Comparison of ENCODE assay signal across 8 cellular contexts in the genomic region with DNA sequence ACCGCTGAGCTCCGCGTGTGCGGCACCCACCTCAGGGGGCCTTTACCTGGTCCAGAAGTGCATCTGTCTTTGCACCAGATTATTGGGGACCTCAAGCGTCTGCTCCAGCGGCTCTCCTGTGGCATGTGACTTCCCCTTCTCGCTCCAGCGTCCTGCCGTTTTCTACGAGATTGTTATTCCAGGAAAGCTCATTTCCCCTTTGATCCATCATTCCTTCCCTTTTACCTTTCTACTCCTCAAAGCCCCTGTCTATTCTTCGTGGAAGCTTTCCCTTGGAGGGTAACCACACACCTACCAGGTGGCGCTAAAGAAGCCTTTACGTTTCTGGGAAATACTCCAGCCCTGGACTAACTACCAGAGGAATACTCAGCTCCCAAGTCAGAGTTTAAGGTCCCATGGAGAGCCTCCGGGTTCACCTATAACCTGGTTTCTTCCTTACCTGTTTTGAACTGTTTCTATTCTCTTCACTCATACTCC. TPM values are rescaled to one million over a fixed set of nuclear protein-coding genes. Genes with fewer than 3 reads are reported as not detected.
A peak's percentile ranks its signal among the peaks of the same experiment; 100 is the strongest.
DNase-seq lines count a peak whose midpoint lies in the region.

No MANE protein-coding gene starts in this region.

- peak overlapping the region; percentile 85 for H3K4me3 ChIP-seq in thymus (ENCODE audit: low read length)

- H3K36me3 ChIP-seq in thymus (ENCODE audit: control insufficient read depth, insufficient read depth), result peaks cover 42% of the 10 kb centered on the region

- H3K9me3 ChIP-seq in thymus (ENCODE audit: control insufficient read depth), result no peaks in the 10 kb centered on the region

- peak overlapping the region; percentile 77 for H3K27ac ChIP-seq in angular gyrus (ENCODE audit: low read depth, low read length)
- H3K27ac ChIP-seq in layer of hippocampus (ENCODE audit: low read depth, low read length), result peak overlapping the region; percentile 99
- H3K27ac ChIP-seq in thymus (ENCODE audit: low read depth), result no peak overlapping the region

- no peaks in the 10 kb centered on the region for H3K27me3 ChIP-seq in layer of hippocampus (ENCODE audit: control insufficient read depth, insufficient read depth, low read length)
- H3K27me3 ChIP-seq in thymus (ENCODE audit: control insufficient read depth, insufficient read depth), result no peaks in the 10 kb centered on the region

- H3K4me1 ChIP-seq in thymus (ENCODE audit: control insufficient read depth, insufficient read depth, low read length), result peaks cover 4% of the 10 kb centered on the region

- 7% methylated on average over 14 of the region's 14 CpGs for WGBS in thymus

- DNase-seq in CD1c-positive myeloid dendritic cell (ENCODE audit: extremely low spot score) (peak; percentile 19), HK-2 (ENCODE audit: unreplicated experiment) (peak; percentile 8), Ammon's horn (ENCODE audit: low spot score) (no peak), activated gamma-delta T cell (lab: John Stamatoyannopoulos, UW) (no peak), superior temporal gyrus (ENCODE audit: extremely low spot score) (no peak)

RNA-seq across cellular contexts. Expression of a gene that starts 1.5 kb away (rescaled TPM):
- 23.8 TPM for polyA plus RNA-seq in thymus

RNA-seq across cellular contexts. Expression of a gene that starts 16.2 kb away (rescaled TPM):
- 40.6 TPM for polyA plus RNA-seq in thymus

RNA-seq across cellular contexts. Expression of a gene that starts 38.6 kb away (rescaled TPM):
- polyA plus RNA-seq in thymus, result 1.1 TPM

Comparison
In these comparisons a context has a peak if more than half of its experiments do, and no peak if none do; other contexts are left out.
1. DNase-seq: peak in CD1c-positive myeloid dendritic cell (single experiment) and HK-2 (single experiment); none in Ammon's horn (single experiment), activated gamma-delta T cell (single experiment) and superior temporal gyrus (single experiment).